In genomic region chr9:35827486-35827885, GRCh38 we compare ENCODE assay signal across 16 cellular contexts. TPM values are rescaled to one million over a fixed set of nuclear protein-coding genes. Genes with fewer than 3 reads are reported as not detected.
A peak's percentile ranks its signal among the peaks of the same experiment; 100 is the strongest.
DNase-seq lines count a peak whose midpoint lies in the region; ATAC-seq and TF ChIP-seq lines count a peak whose summit lies in the region.
"Had no signal": no experiment of that assay in that cellular context is flagged by ENCODE, and none has a peak within 500 bp of the region (broad histone marks: within the 10 kb centered on the region; RNA-seq: fewer than 3 reads in every experiment).

No MANE protein-coding gene starts in this region.

- H3K36me3 ChIP-seq in ascending aorta = no peaks in the 10 kb centered on the region

- H3K27me3 ChIP-seq in ascending aorta = no peaks in the 10 kb centered on the region

- no peak overlapping the region for H3K4me3 ChIP-seq in ascending aorta

- intact Hi-C loops in ascending aorta (cut with DNase I) = loop anchor here (1.0 to 5.0 kb wide), 4 partner anchors 36 to 170 kb away; partner anchors contain the start of genes CCDC107, NPR2 and RMRP

- H3K27ac ChIP-seq in ascending aorta = peak overlapping the region; percentile 41 to 98

- H3K4me1 ChIP-seq in ascending aorta = peaks cover 10 to 23% of the 10 kb centered on the region in 2 donors

- no peaks in the 10 kb centered on the region for H3K9me3 ChIP-seq in ascending aorta

- ATAC-seq in GM18909 (IDR thresholded peaks at IDR 0.05; ENCODE audit: poor library complexity, unreplicated experiment) (no peak), left lobe of liver (no peak), HG02759 (IDR thresholded peaks at IDR 0.05; ENCODE audit: unreplicated experiment) (no peak)
- ATAC-seq: left colon had no signal

- no peak for TF ChIP-seq CTCF in ascending aorta (IDR thresholded peaks at IDR 0.05)

- DNase-seq in A172 (ENCODE audit: low spot score) (peak; percentile 34), EL (peak; percentile 52), ascending aorta (ENCODE audit: low spot score in 2 of 2) (peak in 1 of 2 donors; percentile 65), kidney tubule cell (ENCODE audit: low spot score) (peak; percentile 8), left lobe of liver (ENCODE audit: low spot score) (no peak), T-helper 9 cell (no peak)
- DNase-seq: activated CD4-positive, CD25-positive, alpha-beta regulatory T cell; left colon; NCI-H226; Right ventricle myocardium superior; stimulated activated CD4-positive, alpha-beta T cell treated with anti-CD3 and anti-CD28 coated beads, Interleukin-2, amount 100 ng/mL, for 48 hours had no signal

RNA-seq across cellular contexts. Expression of gene FAM221B, which starts 1.0 kb away (rescaled TPM):
- not detected in 2 replicates for total RNA-seq in A172 (2014; rRNA removed; shearing (Covaris generic))
- total RNA-seq in ascending aorta (not detected), left lobe of liver (not detected)
- total RNA-seq: epithelial cell of proximal tubule, posterior vena cava, Right ventricle myocardium superior, subcutaneous adipose tissue had no signal

RNA-seq across cellular contexts. Expression of gene TMEM8B, which starts 1.5 kb away (rescaled TPM):
- 1.6 and 2.7 TPM in 2 replicates for total RNA-seq in A172 (2014; rRNA removed; shearing (Covaris generic))
- total RNA-seq in ascending aorta (37.3 TPM), left lobe of liver (4.4 TPM)

RNA-seq across cellular contexts. Expression of gene HINT2, which starts 12.6 kb away (rescaled TPM):
- 36.3 and 49.2 TPM in 2 replicates for total RNA-seq in A172 (2014; rRNA removed; shearing (Covaris generic))
- total RNA-seq in ascending aorta (21.6 TPM), left lobe of liver (71.5 TPM)

RNA-seq across cellular contexts. Expression of gene SPAG8, which starts 15.4 kb away (rescaled TPM):
- 0.21 and 0.29 TPM in 2 replicates for total RNA-seq in A172 (2014; rRNA removed; shearing (Covaris generic))
- not detected for total RNA-seq in ascending aorta
- total RNA-seq in left lobe of liver = 0.50 TPM

RNA-seq across cellular contexts. Expression of gene NPR2, which starts 36.1 kb away (rescaled TPM):
- total RNA-seq in A172 (2014; rRNA removed; shearing (Covaris generic)) = 1.9 and 2.1 TPM in 2 replicates
- total RNA-seq in ascending aorta (7.3 TPM), left lobe of liver (3.3 TPM)

Comparison
In these comparisons a context has a peak if more than half of its experiments do, and no peak if none do; other contexts are left out.
1. DNase-seq: peak in A172 (single experiment), EL (single experiment) and kidney tubule cell (single experiment); none in left lobe of liver (single experiment) and T-helper 9 cell (single experiment).